In the genomic region with DNA sequence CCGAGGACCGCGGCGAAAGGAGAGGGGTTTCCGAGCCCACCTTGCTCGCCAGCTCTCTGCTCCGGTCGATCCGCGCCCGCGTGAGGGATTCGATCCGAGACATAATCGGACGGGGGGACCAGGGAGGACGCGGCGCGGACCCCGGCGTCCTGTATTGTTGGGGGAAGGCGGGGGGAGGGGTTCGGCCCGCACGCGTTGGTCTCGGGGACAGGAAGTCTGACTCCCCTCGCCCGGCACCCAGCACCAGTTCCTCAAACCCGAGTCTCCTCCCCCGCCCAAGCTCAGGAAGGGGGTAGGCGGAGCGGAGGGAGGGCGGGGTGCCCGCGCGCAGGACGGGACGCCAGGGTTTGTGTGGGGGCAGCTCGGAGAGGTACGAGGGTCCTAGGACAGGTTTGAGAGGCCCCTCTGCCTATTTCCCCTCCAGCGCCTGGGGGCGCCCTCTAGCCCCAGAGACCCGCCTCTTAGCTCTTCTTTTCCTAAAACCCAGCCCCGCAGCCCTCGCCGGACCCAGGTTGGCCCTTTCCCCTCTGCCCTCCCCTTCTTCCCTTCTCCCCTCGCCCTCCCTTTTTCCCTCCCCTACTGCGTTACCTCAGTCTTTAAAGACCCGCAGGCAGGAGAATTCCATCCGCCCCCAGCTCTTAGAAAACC, we compare ENCODE assay signal across 8 cellular contexts.
DNase-seq lines count a peak whose midpoint lies in the region; ATAC-seq and TF ChIP-seq lines count a peak whose summit lies in the region.

A gene (minus strand): TSS at position 223 of the 648 bp plus-strand sequence. CDS start 120 bp downstream, at position 103.

- H3K4me1 ChIP-seq in muscle layer of duodenum (ENCODE audit: control insufficient read depth in 1 of 2, insufficient read depth in 2 of 2, low read length in 2 of 2): peaks cover 56 to 81% of the 10 kb centered on the region in 2 donors

- H3K27ac ChIP-seq in muscle layer of duodenum (ENCODE audit: low read length): peak within 1 kb of the TSS; percentile 87

- TF ChIP-seq POLR2A in erythroblast (IDR thresholded peaks at IDR 0.05; ENCODE audit: low read length): peak; percentile 45

- DNase-seq in 8988T (peak; percentile 88), OCI-M1 (lab: John Stamatoyannopoulos, UW) (peak; percentile 95), activated T-cell treated with anti-CD3 and anti-CD28 coated beads for 4 hours (peak; percentile 77), erythroblast (lab: John Stamatoyannopoulos, UW) (peak; percentile 69 to 78)
- peak; percentile 59 to 62 for DNase-seq in stimulated activated CD8-positive, alpha-beta memory T cell treated with anti-CD3 and anti-CD28 coated beads, Interleukin-7, amount 100 ng/mL, for 1 hour (ENCODE audit: low read depth in 2 of 2)

- H3K27me3 ChIP-seq in muscle layer of duodenum (ENCODE audit: low read depth, low read length): no peaks in the 10 kb centered on the region

- peaks cover 0 to 12% of the 10 kb centered on the region in 2 donors for H3K36me3 ChIP-seq in muscle layer of duodenum (ENCODE audit: control insufficient read depth in 1 of 2, insufficient read depth in 2 of 2, low read length in 2 of 2)

- ATAC-seq in GM18498 (IDR thresholded peaks at IDR 0.05; ENCODE audit: unreplicated experiment) (peak; percentile 61), HG03442 (IDR thresholded peaks at IDR 0.05; ENCODE audit: unreplicated experiment) (peak; percentile 42)

- peak within 1 kb of the TSS; percentile 83 to 89 for H3K4me3 ChIP-seq in muscle layer of duodenum (ENCODE audit: low read depth in 1 of 2, low read length in 2 of 2)

- no peaks in the 10 kb centered on the region for H3K9me3 ChIP-seq in muscle layer of duodenum (ENCODE audit: control insufficient read depth in 1 of 2, low read length in 2 of 2)

Comparison
In these comparisons a context has a peak if more than half of its experiments do, and no peak if none do; other contexts are left out.
1. Peak in every context shown above with its lines: DNase-seq, ATAC-seq, H3K4me3 ChIP-seq and H3K27ac ChIP-seq.